ENCODE assay signal across 8 cellular contexts in genomic region chr19:35643255-35644205, GRCh38. TPM values are rescaled to one million over a fixed set of nuclear protein-coding genes. Genes with fewer than 3 reads are reported as not detected.
DNase-seq lines count a peak whose midpoint lies in the region; ATAC-seq lines count a peak whose summit lies in the region.

No MANE protein-coding gene starts in this region.

- peak overlapping the region; percentile 78 for H3K9ac ChIP-seq in mesenchymal stem cell (ENCODE audit: low read length)

- peak overlapping the region; percentile 83 for H3K4me2 ChIP-seq in mesenchymal stem cell (ENCODE audit: low read length, poor library complexity, severe bottlenecking)

- peak overlapping the region in 1 of 2 experiments; percentile 66 for H3K14ac ChIP-seq in mesenchymal stem cell (ENCODE audit: low read length in 2 of 2)

- H2BK120ac ChIP-seq in mesenchymal stem cell (ENCODE audit: low read depth, low read length) = peak overlapping the region; percentile 86

- no peaks in the 10 kb centered on the region for H3K36me3 ChIP-seq in ACC112 (ENCODE audit: insufficient read depth, low read length)
- H3K36me3 ChIP-seq in mesenchymal stem cell (ENCODE audit: control insufficient read depth in 1 of 2, insufficient read depth in 2 of 2, low read depth in 1 of 2, low read length in 2 of 2) = peaks cover 0 to under 1% of the 10 kb centered on the region in 2 experiments

- H3K79me2 ChIP-seq in ACC112 (ENCODE audit: control insufficient read depth, insufficient read depth, low read length, unreplicated experiment) = peaks cover 4% of the 10 kb centered on the region

- H3K4ac ChIP-seq in mesenchymal stem cell (ENCODE audit: low read depth in 1 of 2, low read length in 2 of 2) = peak overlapping the region in 1 of 2 experiments; percentile 81

- peaks cover 1% of the 10 kb centered on the region for H3K79me1 ChIP-seq in mesenchymal stem cell (replicated peaks; ENCODE audit: low read length, poor library complexity, severe bottlenecking)

- no peaks in the 10 kb centered on the region for H3K9me3 ChIP-seq in mesenchymal stem cell (ENCODE audit: control insufficient read depth, low read length)

- no peak overlapping the region for H2AK5ac ChIP-seq in mesenchymal stem cell (ENCODE audit: low read length, severe bottlenecking)

- peak overlapping the region; percentile 74 for H3K4me3 ChIP-seq in ACC112 (ENCODE audit: low read depth, low read length)
- H3K4me3 ChIP-seq in mesenchymal stem cell (ENCODE audit: insufficient read depth in 1 of 2, low read depth in 1 of 2, low read length in 2 of 2) = peak overlapping the region; percentile 73 to 86

- under 1% methylated on average over 68 of the region's 69 CpGs for WGBS in mesenchymal stem cell

- peak overlapping the region; percentile 94 for H2AFZ ChIP-seq in ACC112 (ENCODE audit: low read length, unreplicated experiment)
- peak overlapping the region; percentile 83 for H2AFZ ChIP-seq in mesenchymal stem cell (ENCODE audit: low read depth, low read length)

- DNase-seq in NCI-H774 (lab: John Stamatoyannopoulos, UW) = peak; percentile 80
- DNase-seq in activated CD8-positive, alpha-beta memory T cell treated with anti-CD3 and anti-CD28 coated beads for 1 hour (ENCODE audit: extremely low read depth in 1 of 2, low read depth in 1 of 2) = peak; percentile 34 to 64
- DNase-seq in effector CD8-positive, alpha-beta T cell (lab: John Stamatoyannopoulos, UW) = peak; percentile 63
- DNase-seq in mesenchymal stem cell = peak; percentile 88
- DNase-seq in stimulated activated CD8-positive, alpha-beta memory T cell treated with anti-CD3 and anti-CD28 coated beads, Interleukin-15, amount 100 ng/mL, for 24 hours (ENCODE audit: low read depth) = peak; percentile 52

- H3K27me3 ChIP-seq in ACC112 (ENCODE audit: insufficient read depth, low read length) (no peaks in the 10 kb centered on the region), mesenchymal stem cell (ENCODE audit: control insufficient read depth in 1 of 2, insufficient read depth in 1 of 2, low read length in 2 of 2) (no peaks in the 10 kb centered on the region)

- peak overlapping the region; percentile 61 to 75 for H2BK12ac ChIP-seq in mesenchymal stem cell (ENCODE audit: low read length in 2 of 2)

- peak overlapping the region; percentile 95 to 96 for H3K18ac ChIP-seq in mesenchymal stem cell (ENCODE audit: low read depth in 1 of 2, low read length in 2 of 2)

- H3K27ac ChIP-seq in ACC112 (ENCODE audit: low read depth, low read length) (peak overlapping the region; percentile 16; the same call in 1 of the 2 replicates), mesenchymal stem cell (ENCODE audit: low read length, poor library complexity, severe bottlenecking) (peak overlapping the region; percentile 93)

- peak overlapping the region; percentile 70 for H4K91ac ChIP-seq in mesenchymal stem cell (ENCODE audit: low read length)

- H4K8ac ChIP-seq in mesenchymal stem cell (ENCODE audit: low read length) = peak overlapping the region; percentile 88

- H2BK15ac ChIP-seq in mesenchymal stem cell (ENCODE audit: low read depth, poor library complexity, severe bottlenecking) = peak overlapping the region; percentile 84

- no peak overlapping the region for H3K23ac ChIP-seq in mesenchymal stem cell (ENCODE audit: low read length in 2 of 2)

- peaks cover 5% of the 10 kb centered on the region for H3K4me1 ChIP-seq in ACC112 (ENCODE audit: control insufficient read depth, insufficient read depth, low read length, unreplicated experiment)
- H3K4me1 ChIP-seq in mesenchymal stem cell (ENCODE audit: control insufficient read depth, insufficient read depth, low read depth, low read length) = peaks cover 22% of the 10 kb centered on the region

- H2BK5ac ChIP-seq in mesenchymal stem cell (ENCODE audit: low read depth, low read length, poor library complexity, severe bottlenecking) = no peak overlapping the region

- ATAC-seq in GM18873 (IDR thresholded peaks at IDR 0.05; ENCODE audit: low FRiP score, unreplicated experiment) (peak; percentile 32), HG03439 (IDR thresholded peaks at IDR 0.05; ENCODE audit: unreplicated experiment) (peak; percentile 43)

RNA-seq across cellular contexts. Expression of gene ETV2, which starts 2.0 kb away (rescaled TPM):
- 2.4 TPM for polyA plus RNA-seq in mesenchymal stem cell (2013, experiment 1 of 2)
- polyA plus RNA-seq in mesenchymal stem cell (2013, experiment 2 of 2) = 3.2 TPM

RNA-seq across cellular contexts. Expression of gene COX6B1, which starts 4.6 kb away (rescaled TPM):
- 690 TPM for polyA plus RNA-seq in mesenchymal stem cell (2013, experiment 1 of 2)
- 727 TPM for polyA plus RNA-seq in mesenchymal stem cell (2013, experiment 2 of 2)

RNA-seq across cellular contexts. Expression of gene RBM42, which starts 14.7 kb away (rescaled TPM):
- polyA plus RNA-seq in mesenchymal stem cell (2013, experiment 1 of 2) = 45.9 TPM
- 46.1 TPM for polyA plus RNA-seq in mesenchymal stem cell (2013, experiment 2 of 2)

RNA-seq across cellular contexts. Expression of gene UPK1A, which starts 22.8 kb away (rescaled TPM):
- polyA plus RNA-seq in mesenchymal stem cell (2013, experiment 1 of 2) = 0.03 TPM
- 0.05 TPM for polyA plus RNA-seq in mesenchymal stem cell (2013, experiment 2 of 2)

RNA-seq across cellular contexts. Expression of gene HAUS5, which starts 31.0 kb away (rescaled TPM):
- polyA plus RNA-seq in mesenchymal stem cell (2013, experiment 1 of 2) = 2.4 TPM
- 2.5 TPM for polyA plus RNA-seq in mesenchymal stem cell (2013, experiment 2 of 2)

Comparison
In these comparisons a context has a peak if more than half of its experiments do, and no peak if none do; other contexts are left out.
1. Peak in every context shown above with its lines: DNase-seq, ATAC-seq, H3K4me3 ChIP-seq and H3K27ac ChIP-seq.